ENCODE assay signal across 21 cellular contexts in the genomic region with DNA sequence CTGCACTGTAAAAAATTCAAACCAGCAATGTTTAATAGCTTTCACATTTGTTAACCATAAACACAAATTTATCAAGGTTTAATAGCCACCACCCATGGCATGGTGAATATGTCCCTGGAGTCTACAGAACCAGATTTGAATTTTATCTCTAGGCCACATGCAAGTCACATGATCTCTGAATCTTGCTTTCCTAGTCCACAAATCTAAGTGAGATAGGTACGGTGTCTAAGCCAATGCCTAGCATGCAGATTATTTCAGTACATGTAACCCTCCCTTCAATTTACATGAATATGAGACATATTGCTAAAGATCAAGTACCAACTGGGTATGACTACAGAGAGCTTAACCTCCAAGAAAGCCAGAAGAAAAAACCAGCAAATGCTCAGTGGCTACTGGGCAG. TPM values are rescaled to one million over a fixed set of nuclear protein-coding genes. Genes with fewer than 3 reads are reported as not detected.
DNase-seq lines count a peak whose midpoint lies in the region; ATAC-seq and TF ChIP-seq lines count a peak whose summit lies in the region.
"Had no signal": no experiment of that assay in that cellular context is flagged by ENCODE, and none has a peak within 500 bp of the region (broad histone marks: within the 10 kb centered on the region; RNA-seq: fewer than 3 reads in every experiment).

No MANE protein-coding gene starts in this region.

- no peaks in the 10 kb centered on the region; the same call in 1 of the 2 replicates for H3F3A ChIP-seq in MM.1S (ENCODE audit: insufficient read depth, low read length)

- H3K36me3 Mint-ChIP-seq in activated T-cell treated with anti-CD3 and anti-CD28 coated beads, Interleukin-2, amount 50 U/mL, for 72 hours (ENCODE audit: insufficient read depth in 2 of 2), result peaks cover 19 to 51% of the 10 kb centered on the region in 2 donors
- H3K36me3 Mint-ChIP-seq in activated T-cell treated with anti-CD3 and anti-CD28 coated beads, Interleukin-2, amount 50 U/mL, for 24 hours (ENCODE audit: low read depth), result peaks cover 69% of the 10 kb centered on the region
- H3K36me3 Mint-ChIP-seq in CD4-positive, CD25-positive, alpha-beta regulatory T cell, result peaks cover 62% of the 10 kb centered on the region

- no peaks in the 10 kb centered on the region for H3K9me2 ChIP-seq in MM.1S (replicated peaks; ENCODE audit: insufficient read depth, low read length)
- H3K9me2 ChIP-seq: SK-N-SH had no signal

- no peaks in the 10 kb centered on the region for H3K27me3 ChIP-seq in CD4-positive, CD25-positive, alpha-beta regulatory T cell (ENCODE audit: control insufficient read depth, insufficient read depth, low read length)
- H3K27me3 ChIP-seq in colonic mucosa (no peaks in the 10 kb centered on the region), MM.1S (replicated peaks; ENCODE audit: insufficient read depth, low read length) (no peaks in the 10 kb centered on the region)

- no peaks in the 10 kb centered on the region for H3K27me3 Mint-ChIP-seq in activated T-cell treated with anti-CD3 and anti-CD28 coated beads, Interleukin-2, amount 50 U/mL, for 72 hours (ENCODE audit: low read depth)
- H3K27me3 Mint-ChIP-seq in activated T-cell treated with anti-CD3 and anti-CD28 coated beads, Interleukin-2, amount 50 U/mL, for 24 hours, result no peaks in the 10 kb centered on the region
- H3K27me3 Mint-ChIP-seq in CD4-positive, CD25-positive, alpha-beta regulatory T cell, result no peaks in the 10 kb centered on the region
- H3K27me3 Mint-ChIP-seq: B cell had no signal

- no peak for DNase-seq in activated T-cell treated with anti-CD3 and anti-CD28 coated beads, Interleukin-2, amount 50 U/mL, for 72 hours
- no peak for DNase-seq in activated T-cell treated with anti-CD3 and anti-CD28 coated beads, Interleukin-2, amount 50 U/mL, for 24 hours
- DNase-seq in CD4-positive, CD25-positive, alpha-beta regulatory T cell, result no peak
- DNase-seq in OCI-M1 (lab: John Stamatoyannopoulos, UW), result peak; percentile 18
- DNase-seq in erythroblast (lab: John Stamatoyannopoulos, UW), result peak; percentile 59 to 66
- no peak for DNase-seq in colonic mucosa
- DNase-seq in MM.1S, result no peak
- DNase-seq: Karpas-422, NCI-H1092 treated with DMSO at 0.1 percent for 48 hours, NCI-H1436, NCI-H187, NCI-H2081 treated with DMSO at 0.1 percent for 48 hours, NCI-H2171, NCI-H510A, NCI-H69, SK-N-SH had no signal

- peak overlapping the region; percentile 20 for H3K27ac Mint-ChIP-seq in activated T-cell treated with anti-CD3 and anti-CD28 coated beads, Interleukin-2, amount 50 U/mL, for 72 hours
- H3K27ac Mint-ChIP-seq in activated T-cell treated with anti-CD3 and anti-CD28 coated beads, Interleukin-2, amount 50 U/mL, for 24 hours, result no peak overlapping the region
- H3K27ac Mint-ChIP-seq in CD4-positive, CD25-positive, alpha-beta regulatory T cell, result peak overlapping the region in 2 of 3 donors; percentile 13 to 23
- H3K27ac Mint-ChIP-seq: B cell had no signal

- ATAC-seq in activated T-cell treated with anti-CD3 and anti-CD28 coated beads, Interleukin-2, amount 50 U/mL, for 72 hours (replicated peaks in 1 of 2), result no peak
- ATAC-seq in CD4-positive, CD25-positive, alpha-beta regulatory T cell (ENCODE audit: low read depth in 2 of 2), result no peak
- ATAC-seq in HG03469 (IDR thresholded peaks at IDR 0.05; ENCODE audit: unreplicated experiment), result no peak

- H3K36me3 ChIP-seq in CD4-positive, CD25-positive, alpha-beta regulatory T cell (ENCODE audit: control insufficient read depth, insufficient read depth, low read length), result peaks cover 72% of the 10 kb centered on the region
- peaks cover 22% of the 10 kb centered on the region for H3K36me3 ChIP-seq in colonic mucosa
- peaks cover 16% of the 10 kb centered on the region; the same call in 1 of the 2 replicates for H3K36me3 ChIP-seq in MM.1S (replicated peaks; ENCODE audit: insufficient read depth, low read length)

- H4K20me1 ChIP-seq in MM.1S (ENCODE audit: insufficient read depth, low read length), result no peaks in the 10 kb centered on the region; the same call in 1 of the 2 replicates

- H3K9me3 ChIP-seq in CD4-positive, CD25-positive, alpha-beta regulatory T cell (ENCODE audit: control insufficient read depth in 2 of 2, low read length in 2 of 2), result no peaks in the 10 kb centered on the region
- H3K9me3 ChIP-seq in colonic mucosa, result no peaks in the 10 kb centered on the region
- H3K9me3 ChIP-seq in MM.1S (replicated peaks; ENCODE audit: insufficient read depth, low read length), result no peaks in the 10 kb centered on the region
- H3K9me3 ChIP-seq: SK-N-SH had no signal

- peaks cover 9% of the 10 kb centered on the region for H3K79me2 ChIP-seq in MM.1S (ENCODE audit: low read length)

- H3K9ac ChIP-seq in colonic mucosa (ENCODE audit: low read depth in 2 of 2, low read length in 2 of 2) (no peak overlapping the region), MM.1S (ENCODE audit: low read length) (no peak overlapping the region)
- H3K9ac ChIP-seq: SK-N-SH had no signal

- TF ChIP-seq POLR2A in erythroblast (IDR thresholded peaks at IDR 0.05; ENCODE audit: low read length), result no peak

- H3K27ac ChIP-seq in CD4-positive, CD25-positive, alpha-beta regulatory T cell (ENCODE audit: insufficient read depth, low read length, poor library complexity, severe bottlenecking), result no peak overlapping the region
- H3K27ac ChIP-seq in colonic mucosa (no peak overlapping the region), MM.1S (ENCODE audit: low read length) (no peak overlapping the region)
- H3K27ac ChIP-seq: 22Rv1, C4-2B, HL-60 had no signal

- no peaks in the 10 kb centered on the region for H3K9me3 Mint-ChIP-seq in activated T-cell treated with anti-CD3 and anti-CD28 coated beads, Interleukin-2, amount 50 U/mL, for 72 hours
- no peaks in the 10 kb centered on the region for H3K9me3 Mint-ChIP-seq in activated T-cell treated with anti-CD3 and anti-CD28 coated beads, Interleukin-2, amount 50 U/mL, for 24 hours
- H3K9me3 Mint-ChIP-seq in CD4-positive, CD25-positive, alpha-beta regulatory T cell, result peaks cover 0 to 2% (median 0%) of the 10 kb centered on the region in 7 donors

- peaks cover 15% of the 10 kb centered on the region for H3K4me1 Mint-ChIP-seq in activated T-cell treated with anti-CD3 and anti-CD28 coated beads, Interleukin-2, amount 50 U/mL, for 72 hours (ENCODE audit: low read depth)
- H3K4me1 Mint-ChIP-seq in activated T-cell treated with anti-CD3 and anti-CD28 coated beads, Interleukin-2, amount 50 U/mL, for 24 hours (ENCODE audit: low read depth), result peaks cover 33% of the 10 kb centered on the region
- H3K4me1 Mint-ChIP-seq in CD4-positive, CD25-positive, alpha-beta regulatory T cell, result peaks cover 10 to 43% (median 20%) of the 10 kb centered on the region in 4 donors

- H3K4me3 Mint-ChIP-seq in activated T-cell treated with anti-CD3 and anti-CD28 coated beads, Interleukin-2, amount 50 U/mL, for 72 hours, result no peak overlapping the region
- no peak overlapping the region for H3K4me3 Mint-ChIP-seq in activated T-cell treated with anti-CD3 and anti-CD28 coated beads, Interleukin-2, amount 50 U/mL, for 24 hours
- H3K4me3 Mint-ChIP-seq in CD4-positive, CD25-positive, alpha-beta regulatory T cell, result no peak overlapping the region
- H3K4me3 Mint-ChIP-seq: B cell had no signal

- H3K4me2 ChIP-seq in MM.1S (ENCODE audit: low read depth, low read length), result no peak overlapping the region
- H3K4me2 ChIP-seq: SK-N-SH had no signal

- no peak overlapping the region for H2AFZ ChIP-seq in MM.1S (ENCODE audit: low read length)

- H3K4me3 ChIP-seq in CD4-positive, CD25-positive, alpha-beta regulatory T cell (ENCODE audit: low read depth, low read length), result no peak overlapping the region
- H3K4me3 ChIP-seq in colonic mucosa, result no peak overlapping the region
- no peak overlapping the region for H3K4me3 ChIP-seq in MM.1S (ENCODE audit: low read length)

- TF ChIP-seq CTCF in colonic mucosa (IDR thresholded peaks at IDR 0.05) (no peak), MM.1S (IDR thresholded peaks at IDR 0.05; ENCODE audit: low read length) (no peak)

- intact Hi-C loops in colonic mucosa (cut with DNase I), result no loop called here

- H3K4me1 ChIP-seq in CD4-positive, CD25-positive, alpha-beta regulatory T cell (ENCODE audit: control insufficient read depth, insufficient read depth, low read length, poor library complexity, severe bottlenecking), result no peaks in the 10 kb centered on the region
- H3K4me1 ChIP-seq in colonic mucosa (no peaks in the 10 kb centered on the region), MM.1S (ENCODE audit: low read length) (no peaks in the 10 kb centered on the region)

RNA-seq across cellular contexts. Expression of a gene that starts 10.0 kb away (rescaled TPM):
- 10 to 100 TPM; 57.4 to 57.8 TPM for total RNA-seq in activated T-cell treated with anti-CD3 and anti-CD28 coated beads, Interleukin-2, amount 50 U/mL, for 72 hours
- 53.9 TPM for total RNA-seq in CD4-positive, CD25-positive, alpha-beta regulatory T cell
- polyA plus RNA-seq in CD4-positive, CD25-positive, alpha-beta regulatory T cell, result 10 to 100 TPM; 69.4 to 96.3 (median 73.7) TPM
- total RNA-seq in colonic mucosa, result 10 to 100 TPM; 49.1 to 55.5 TPM

RNA-seq across cellular contexts. Expression of a gene that starts 43.0 kb away (rescaled TPM):
- total RNA-seq in activated T-cell treated with anti-CD3 and anti-CD28 coated beads, Interleukin-2, amount 50 U/mL, for 72 hours, result 1 to 10 TPM; 2.5 to 3.8 TPM
- total RNA-seq in CD4-positive, CD25-positive, alpha-beta regulatory T cell, result not detected
- polyA plus RNA-seq in CD4-positive, CD25-positive, alpha-beta regulatory T cell, result 1 to 10 TPM in 2 of 4 donors, under 1 TPM in 1, not detected in 1; 0.57 to 2.3 (median 1.3) TPM
- 1 to 10 TPM; 3.2 to 3.6 TPM for total RNA-seq in colonic mucosa

RNA-seq across cellular contexts. Expression of a gene that starts 44.2 kb away (rescaled TPM):
- total RNA-seq in activated T-cell treated with anti-CD3 and anti-CD28 coated beads, Interleukin-2, amount 50 U/mL, for 72 hours, result 10 to 100 TPM; 47.2 to 49.6 TPM
- 11.5 TPM for total RNA-seq in CD4-positive, CD25-positive, alpha-beta regulatory T cell
- polyA plus RNA-seq in CD4-positive, CD25-positive, alpha-beta regulatory T cell, result 1 to 10 TPM; 2.0 to 5.2 (median 3.9) TPM
- total RNA-seq in colonic mucosa, result 1 to 10 TPM; 7.8 to 9.4 TPM

Comparison
In these comparisons a context has a peak if more than half of its experiments do, and no peak if none do; other contexts are left out.
1. DNase-seq: peak in OCI-M1 (single experiment) and erythroblast (2 of 2); none in activated T-cell treated with anti-CD3 and anti-CD28 coated beads, Interleukin-2, amount 50 U/mL, for 72 hours (0 of 2), activated T-cell treated with anti-CD3 and anti-CD28 coated beads, Interleukin-2, amount 50 U/mL, for 24 hours (single experiment), CD4-positive, CD25-positive, alpha-beta regulatory T cell (0 of 3), colonic mucosa (single experiment) and MM.1S (single experiment).